In genomic region chr20:47248448-47248966, GRCh38 we compare ENCODE assay signal across 20 cellular contexts.
DNase-seq lines count a peak whose midpoint lies in the region; ATAC-seq, FAIRE-seq and TF ChIP-seq lines count a peak whose summit lies in the region.
"Had no signal": no experiment of that assay in that cellular context is flagged by ENCODE, and none has a peak within 500 bp of the region (broad histone marks: within the 10 kb centered on the region; RNA-seq: fewer than 3 reads in every experiment).

No MANE protein-coding gene starts in this region.

- no peak for TF ChIP-seq RAD21 in HepG2 (CRISPR knock-in tag; IDR thresholded peaks at IDR 0.05)

- POLR2A ChIA-PET in HepG2 (lab: Yijun Ruan, JAX), result no interaction called here

- H3K27ac ChIP-seq in HepG2 (ENCODE audit: extremely low read length, insufficient read depth, low read length) (no peak overlapping the region), right lobe of liver (no peak overlapping the region), neural progenitor cell (no peak overlapping the region)
- H3K27ac ChIP-seq: HL-60, SJSA1 had no signal

- H3K9ac ChIP-seq in HepG2 (ENCODE audit: insufficient read depth, low read depth, low read length) (no peak overlapping the region), neural progenitor cell (no peak overlapping the region)

- H3K4me1 Mint-ChIP-seq in activated T-helper 17 cell treated with anti-CD3 and anti-CD28 coated beads, Interleukin-2, amount 50 U/mL, for 72 hours, result peaks cover 4% of the 10 kb centered on the region
- no peaks in the 10 kb centered on the region for H3K4me1 Mint-ChIP-seq in neural progenitor cell

- DNase-seq in HepG2 (ENCODE audit: low spot score), result no peak
- no peak for DNase-seq in right lobe of liver
- no peak for DNase-seq in HTR-8/SVneo (ENCODE audit: insufficient read length, low spot score)
- no peak for DNase-seq in NCI-H748 treated with DMSO at 0.1 percent for 48 hours (lab: John Stamatoyannopoulos, UW)
- no peak for DNase-seq in T-helper 9 cell
- no peak for DNase-seq in neural progenitor cell (ENCODE audit: low spot score)
- DNase-seq: BE2C; DMS79 treated with DMSO at 0.1 percent for 48 hours; KG1; NCI-H1436; NCI-H2029; NCI-H2171; NCI-H446; NCI-H69; NK-92 treated with Interleukin-12 subunit alpha and Interleukin-12 subunit beta, amount 100 ng/mL, for 24 hours; PC-3 had no signal

- H3K36me3 ChIP-seq in HepG2 (replicated peaks in 1 of 2; ENCODE audit: control insufficient read depth in 1 of 2, insufficient read depth in 2 of 2, low read length in 2 of 2) (peaks cover 63 to 95% of the 10 kb centered on the region in 2 experiments), right lobe of liver (peaks cover 0 to 29% (median 11%) of the 10 kb centered on the region in 4 donors), neural progenitor cell (peaks cover 7% of the 10 kb centered on the region)

- H4K20me1 ChIP-seq in HepG2 (ENCODE audit: insufficient read depth, low read length) (peaks cover 61% of the 10 kb centered on the region), neural progenitor cell (ENCODE audit: low read depth) (peaks cover 22% of the 10 kb centered on the region)

- H3K4me3 Mint-ChIP-seq in activated T-helper 17 cell treated with anti-CD3 and anti-CD28 coated beads, Interleukin-2, amount 50 U/mL, for 72 hours, result no peak overlapping the region
- H3K4me3 Mint-ChIP-seq in neural progenitor cell, result no peak overlapping the region

- H3K4me1 ChIP-seq in HepG2 (ENCODE audit: insufficient read depth, low read length) (peaks cover 36% of the 10 kb centered on the region), right lobe of liver (peaks cover 0 to 20% (median 6%) of the 10 kb centered on the region in 4 donors), neural progenitor cell (no peaks in the 10 kb centered on the region)
- H3K4me1 ChIP-seq: BE2C, SJSA1 had no signal

- CTCF ChIA-PET in HepG2 (lab: Yijun Ruan, JAX; ENCODE audit: low intra/inter-chr PET ratio, low total read pairs), result no interaction called here

- TF ChIP-seq EP300 in HepG2 (IDR thresholded peaks at IDR 0.05; ENCODE audit: low read depth in 2 of 2, low read length in 2 of 2), result no peak
- no peak for TF ChIP-seq EP300 in HepG2 (CRISPR knock-in tag; IDR thresholded peaks at IDR 0.05; ENCODE audit: borderline replicate concordance)

- peak overlapping the region; percentile 18 for H3K27ac Mint-ChIP-seq in activated T-helper 17 cell treated with anti-CD3 and anti-CD28 coated beads, Interleukin-2, amount 50 U/mL, for 72 hours
- H3K27ac Mint-ChIP-seq in neural progenitor cell, result no peak overlapping the region

- BruUV-seq in HepG2 (replicated peaks; lab: Mats Ljungman, UMichigan), result no TSS peak

- no peaks in the 10 kb centered on the region for H3K9me3 Mint-ChIP-seq in activated T-helper 17 cell treated with anti-CD3 and anti-CD28 coated beads, Interleukin-2, amount 50 U/mL, for 72 hours
- no peaks in the 10 kb centered on the region for H3K9me3 Mint-ChIP-seq in neural progenitor cell

- H3K27me3 ChIP-seq in HepG2 (ENCODE audit: control insufficient read depth in 1 of 2, insufficient read depth in 2 of 2, low read length in 2 of 2) (no peaks in the 10 kb centered on the region), right lobe of liver (no peaks in the 10 kb centered on the region), neural progenitor cell (no peaks in the 10 kb centered on the region)
- H3K27me3 ChIP-seq: BE2C, SJSA1 had no signal

- WGBS in HepG2 (ENCODE audit: low lambda C conversion rate), result 96% methylated on average over 6 of the region's 6 CpGs
- WGBS in right lobe of liver (ENCODE audit: insufficient coverage, low coverage, low lambda C conversion rate, missing lambda C conversion rate), result 90% methylated on average over 2 of the region's 6 CpGs

- H3K4me2 ChIP-seq in HepG2 (ENCODE audit: low read depth, low read length) (no peak overlapping the region), neural progenitor cell (no peak overlapping the region)

- TF ChIP-seq POLR2A in HepG2 (IDR thresholded peaks at IDR 0.05; ENCODE audit: insufficient read depth in 1 of 2, low read depth in 2 of 2, low read length in 2 of 2) (0 out of 4 replicates have a peak, but pooled peaks of 1 of the 2 experiments have one; percentile 16), right lobe of liver (IDR thresholded peaks at IDR 0.05) (no peak)

- H2AFZ ChIP-seq in HepG2 (ENCODE audit: low read length), result no peak overlapping the region
- no peak overlapping the region for H2AFZ ChIP-seq in neural progenitor cell (replicated peaks)

- ATAC-seq in HepG2 (no peak), right lobe of liver (no peak)
- no peak for ATAC-seq in activated T-helper 17 cell treated with anti-CD3 and anti-CD28 coated beads, Interleukin-2, amount 50 U/mL, for 72 hours (replicated peaks)
- ATAC-seq: HCT116, PC-3 had no signal

- H3K36me3 Mint-ChIP-seq in activated T-helper 17 cell treated with anti-CD3 and anti-CD28 coated beads, Interleukin-2, amount 50 U/mL, for 72 hours (ENCODE audit: low read depth), result peaks cover 86% of the 10 kb centered on the region
- H3K36me3 Mint-ChIP-seq in neural progenitor cell, result peaks cover 40% of the 10 kb centered on the region

- no peaks in the 10 kb centered on the region for H3K9me3 ChIP-seq in HepG2 (ENCODE audit: low read length)
- H3K9me3 ChIP-seq in right lobe of liver, result no peaks in the 10 kb centered on the region
- no peaks in the 10 kb centered on the region for H3K9me3 ChIP-seq in neural progenitor cell (ENCODE audit: low read depth)
- H3K9me3 ChIP-seq: BE2C, SJSA1 had no signal

- no peaks in the 10 kb centered on the region for H3F3A ChIP-seq in neural progenitor cell (ENCODE audit: low read depth)

- peaks cover 25% of the 10 kb centered on the region for H3K79me2 ChIP-seq in HepG2 (ENCODE audit: insufficient read depth, low read length)
- peaks cover 73% of the 10 kb centered on the region for H3K79me2 ChIP-seq in neural progenitor cell (ENCODE audit: low read depth)

- intact Hi-C loops in HepG2 (cut with micrococcal nuclease; ENCODE audit: unreplicated experiment) (no loop called here), right lobe of liver (cut with DNase I) (no loop called here)

- TF ChIP-seq CTCF in HepG2 (CRISPR knock-in tag; IDR thresholded peaks at IDR 0.05) (no peak), right lobe of liver (IDR thresholded peaks at IDR 0.05) (no peak), neural progenitor cell (IDR thresholded peaks at IDR 0.05) (no peak)

- in situ Hi-C loops in HepG2 (cut with HindIII; ENCODE audit: extremely low pct_ligation_motif_present, low pct_unique_long_range_greater_than_20kb), result no loop called here

- no peak overlapping the region for H3K4me3 ChIP-seq in HepG2 (replicated peaks in 1 of 3; ENCODE audit: insufficient read depth in 1 of 3, low read depth in 2 of 3, low read length in 3 of 3)
- no peak overlapping the region for H3K4me3 ChIP-seq in right lobe of liver
- H3K4me3 ChIP-seq in neural progenitor cell, result no peak overlapping the region
- H3K4me3 ChIP-seq: SJSA1 had no signal

- FAIRE-seq in HepG2 (lab: Jason Lieb, UNC) (no peak), HTR-8/SVneo (lab: Jason Lieb, UNC) (peak; percentile 72)

- no peaks in the 10 kb centered on the region for H3K27me3 Mint-ChIP-seq in activated T-helper 17 cell treated with anti-CD3 and anti-CD28 coated beads, Interleukin-2, amount 50 U/mL, for 72 hours
- peaks cover 2% of the 10 kb centered on the region for H3K27me3 Mint-ChIP-seq in neural progenitor cell (ENCODE audit: insufficient read depth, low read depth)

TF ChIP-seq in HepG2, 621 proteins besides CTCF, POLR2A, EP300 and RAD21:
- TF ChIP-seq ZFP36 (IDR thresholded peaks at IDR 0.05; ENCODE audit: borderline replicate concordance, low read depth, low read length, partially characterized antibody) (peak; percentile 68), KMT2B (CRISPR knock-in tag; IDR thresholded peaks at IDR 0.05) (no peak), ZNF563 (CRISPR knock-in tag; IDR thresholded peaks at IDR 0.05) (no peak), NR1H2 (CRISPR knock-in tag; IDR thresholded peaks at IDR 0.05; ENCODE audit: borderline replicate concordance, low read depth) (0 out of 2 replicates have a peak, but pooled peaks have one; percentile 44), RBM22 (optimal IDR thresholded peaks at IDR 0.05; ENCODE audit: low read length) (peak; percentile 90), NFKB2 (CRISPR knock-in tag; IDR thresholded peaks at IDR 0.05; ENCODE audit: borderline replicate concordance) (0 out of 2 replicates have a peak, but pooled peaks have one; percentile 28), NFIB (CRISPR knock-in tag; IDR thresholded peaks at IDR 0.05; ENCODE audit: borderline replicate concordance) (peak; percentile 81; the same call in 1 of the 2 replicates), ZNF432 (CRISPR knock-in tag; IDR thresholded peaks at IDR 0.05; ENCODE audit: borderline replicate concordance) (no peak), ZBTB7A (CRISPR knock-in tag; IDR thresholded peaks at IDR 0.05) (0 out of 2 replicates have a peak, but pooled peaks have one; percentile 22), ZNF572 (CRISPR knock-in tag; IDR thresholded peaks at IDR 0.05) (peak; percentile 71; the same call in 1 of the 2 replicates), ZNF20 (CRISPR knock-in tag; IDR thresholded peaks at IDR 0.05) (no peak)
- TF ChIP-seq, protein P1, sequence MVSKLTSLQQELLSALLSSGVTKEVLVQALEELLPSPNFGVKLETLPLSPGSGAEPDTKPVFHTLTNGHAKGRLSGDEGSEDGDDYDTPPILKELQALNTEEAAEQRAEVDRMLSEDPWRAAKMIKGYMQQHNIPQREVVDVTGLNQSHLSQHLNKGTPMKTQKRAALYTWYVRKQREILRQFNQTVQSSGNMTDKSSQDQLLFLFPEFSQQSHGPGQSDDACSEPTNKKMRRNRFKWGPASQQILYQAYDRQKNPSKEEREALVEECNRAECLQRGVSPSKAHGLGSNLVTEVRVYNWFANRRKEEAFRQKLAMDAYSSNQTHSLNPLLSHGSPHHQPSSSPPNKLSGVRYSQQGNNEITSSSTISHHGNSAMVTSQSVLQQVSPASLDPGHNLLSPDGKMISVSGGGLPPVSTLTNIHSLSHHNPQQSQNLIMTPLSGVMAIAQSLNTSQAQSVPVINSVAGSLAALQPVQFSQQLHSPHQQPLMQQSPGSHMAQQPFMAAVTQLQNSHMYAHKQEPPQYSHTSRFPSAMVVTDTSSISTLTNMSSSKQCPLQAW (CRISPR knock-in tag; IDR thresholded peaks at IDR 0.05), result 0 out of 2 replicates have a peak, but pooled peaks have one; percentile 11
